14 cellular contexts compared by ENCODE assay signal in genomic region chr11:78344114-78344513, GRCh38.
"Had no signal": no experiment of that assay in that cellular context is flagged by ENCODE, and none has a peak within 500 bp of the region (broad histone marks: within the 10 kb centered on the region; RNA-seq: fewer than 3 reads in every experiment).

No MANE protein-coding gene starts in this region.

- H3K27ac ChIP-seq: adrenal gland, body of pancreas, esophagus squamous epithelium, transverse colon had no signal

- DNase-seq: activated CD8-positive, alpha-beta memory T cell treated with anti-CD3 and anti-CD28 coated beads, Interleukin-2, amount 50 U/mL, for 48 hours; activated CD8-positive, alpha-beta T cell treated with anti-CD3 and anti-CD28 coated beads, Interleukin-2, amount 10 ng/mL, durations not matched to agents 7 days and 5 days; activated naive CD4-positive, alpha-beta T cell treated with anti-CD3 and anti-CD28 coated beads, Interleukin-2, amount 50 U/mL, for 16 hours; adrenal gland; body of pancreas; esophagus squamous epithelium; head of caudate nucleus; occipital lobe; right cardiac atrium; T1000; transverse colon had no signal

- H3K4me3 ChIP-seq: adrenal gland, body of pancreas, esophagus squamous epithelium, transverse colon had no signal

- H3K9me3 ChIP-seq: adrenal gland, body of pancreas, esophagus squamous epithelium, transverse colon had no signal

- H3K27me3 ChIP-seq: adrenal gland, body of pancreas, esophagus squamous epithelium, transverse colon had no signal

- ATAC-seq: activated CD8-positive, alpha-beta T cell treated with anti-CD3 and anti-CD28 coated beads, Interleukin-2, amount 10 ng/mL, durations not matched to agents 7 days and 5 days; activated T-helper 17 cell treated with anti-CD3 and anti-CD28 coated beads, Interleukin-2, amount 50 U/mL, for 72 hours; body of pancreas; left lobe of liver; right cardiac atrium; stimulated activated effector memory CD8-positive, alpha-beta T cell treated with anti-CD3 and anti-CD28 coated beads, Interleukin-12 subunit alpha, Interleukin-12 subunit beta, amount 100 ng/mL, for 72 hours had no signal

- H3K36me3 ChIP-seq: adrenal gland, esophagus squamous epithelium, transverse colon had no signal
